ENCODE assay signal across 29 cellular contexts in the genomic region with DNA sequence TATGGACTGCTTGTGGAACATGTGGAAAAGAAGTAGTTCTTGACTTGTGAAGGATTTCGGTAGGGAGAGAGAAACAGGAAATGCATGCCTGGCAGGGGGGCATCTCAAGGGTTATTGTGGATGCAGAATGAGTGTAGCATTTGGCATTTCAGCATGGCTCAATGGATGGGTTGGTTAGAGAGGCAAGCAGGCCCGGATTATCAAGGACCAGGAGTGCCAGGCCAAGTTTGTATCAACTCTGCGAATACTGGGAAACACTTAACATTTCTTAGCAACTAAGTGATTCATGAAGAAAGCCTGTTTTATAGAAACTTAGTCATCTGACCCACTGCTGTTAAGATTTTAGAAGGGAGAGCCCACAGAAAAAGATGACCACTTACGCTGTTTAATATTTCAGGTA. TPM values are rescaled to one million over a fixed set of nuclear protein-coding genes. Genes with fewer than 3 reads are reported as not detected.
A peak's percentile ranks its signal among the peaks of the same experiment; 100 is the strongest.
DNase-seq lines count a peak whose midpoint lies in the region; ATAC-seq and TF ChIP-seq lines count a peak whose summit lies in the region.
"Had no signal": no experiment of that assay in that cellular context is flagged by ENCODE, and none has a peak within 500 bp of the region (broad histone marks: within the 10 kb centered on the region; RNA-seq: fewer than 3 reads in every experiment).

No MANE protein-coding gene starts in this region.

- H3K4me3 Mint-ChIP-seq in HFFc6 = no peak overlapping the region
- no peak overlapping the region for H3K4me3 Mint-ChIP-seq in naive thymus-derived CD8-positive, alpha-beta T cell
- H3K4me3 Mint-ChIP-seq: activated naive CD8-positive, alpha-beta T cell; naive thymus-derived CD4-positive, alpha-beta T cell had no signal

- peak overlapping the region; percentile 17 for H3K27ac Mint-ChIP-seq in HFFc6
- no peak overlapping the region for H3K27ac Mint-ChIP-seq in naive thymus-derived CD8-positive, alpha-beta T cell
- H3K27ac Mint-ChIP-seq: activated naive CD8-positive, alpha-beta T cell; naive thymus-derived CD4-positive, alpha-beta T cell had no signal

- H3K36me3 Mint-ChIP-seq in HFFc6 (ENCODE audit: low read depth) = peaks cover 6% of the 10 kb centered on the region
- no peaks in the 10 kb centered on the region for H3K36me3 Mint-ChIP-seq in naive thymus-derived CD8-positive, alpha-beta T cell

- ATAC-seq in HG03571 (IDR thresholded peaks at IDR 0.05; ENCODE audit: unreplicated experiment) (no peak), HG03521 (IDR thresholded peaks at IDR 0.05; ENCODE audit: unreplicated experiment) (no peak)
- ATAC-seq in naive thymus-derived CD8-positive, alpha-beta T cell = no peak
- ATAC-seq: naive thymus-derived CD4-positive, alpha-beta T cell had no signal

- peak; percentile 5 for DNase-seq in AG10803 (ENCODE audit: low read depth)
- DNase-seq in HFFc6 = peak; percentile 35
- peak; percentile 48 for DNase-seq in astrocyte of the hippocampus (ENCODE audit: low read depth, low spot score)
- DNase-seq in iris pigment epithelial cell (ENCODE audit: low read depth) = peak; percentile 29
- no peak for DNase-seq in SKM-1 (lab: John Stamatoyannopoulos, UW; ENCODE audit: unreplicated experiment)
- DNase-seq in naive thymus-derived CD8-positive, alpha-beta T cell = no peak
- DNase-seq: ACHN; activated CD4-positive, alpha-beta T cell treated with anti-CD3 and anti-CD28 coated beads for 1 hour; activated effector memory CD4-positive, alpha-beta T cell treated with Interleukin-2 at 50 U/mL for 16 hours; aorta; COR-L47; DMS79 treated with DMSO at 0.1 percent for 48 hours; dorsolateral prefrontal cortex; midbrain; MM.1S; naive thymus-derived CD4-positive, alpha-beta T cell; NCI-H1417; NCI-H2107; NCI-H446 treated with DMSO at 0.1 percent for 48 hours; NCI-H82; nucleus accumbens; stimulated activated CD8-positive, alpha-beta memory T cell treated with anti-CD3 and anti-CD28 coated beads, Interleukin-4, amount 100 ng/mL, for 48 hours; T-helper 1 cell; tibial artery had no signal

- H3K27me3 Mint-ChIP-seq in HFFc6 (ENCODE audit: insufficient read depth) = no peaks in the 10 kb centered on the region
- H3K27me3 Mint-ChIP-seq in naive thymus-derived CD8-positive, alpha-beta T cell = peaks cover 0 to 1% (median 0%) of the 10 kb centered on the region in 5 donors
- H3K27me3 Mint-ChIP-seq: naive thymus-derived CD4-positive, alpha-beta T cell had no signal

- no peak for TF ChIP-seq CTCF in AG10803 (conservative IDR thresholded peaks at IDR 0.05; ENCODE audit: low read length)
- no peak for TF ChIP-seq CTCF in HFFc6 (IDR thresholded peaks at IDR 0.05)

- H3K9me3 Mint-ChIP-seq in HFFc6 = no peaks in the 10 kb centered on the region
- H3K9me3 Mint-ChIP-seq in naive thymus-derived CD8-positive, alpha-beta T cell = no peaks in the 10 kb centered on the region
- H3K9me3 Mint-ChIP-seq: naive thymus-derived CD4-positive, alpha-beta T cell had no signal

- no peak overlapping the region for H3K4me3 ChIP-seq in AG10803 (ENCODE audit: low read length)
- H3K4me3 ChIP-seq: BLaER1 treated with 17β-estradiol and CSF1 and Interleukin-3, amounts not matched to agents 10 nM and 100 nM; dorsolateral prefrontal cortex; SJSA1; tibial artery had no signal

- POLR2A ChIA-PET in naive thymus-derived CD8-positive, alpha-beta T cell (lab: Charles Lee) = no interaction called here

- peaks cover 8% of the 10 kb centered on the region for H3K4me1 Mint-ChIP-seq in HFFc6 (ENCODE audit: low read depth)
- no peaks in the 10 kb centered on the region for H3K4me1 Mint-ChIP-seq in naive thymus-derived CD8-positive, alpha-beta T cell
- H3K4me1 Mint-ChIP-seq: naive thymus-derived CD4-positive, alpha-beta T cell had no signal

RNA-seq across cellular contexts. Expression of gene KIF15, which starts 33.6 kb away (rescaled TPM):
- total RNA-seq in HFFc6 (2021; fragmentation: NEBNext Ultra II Directional; extraction: Animal tissue kit (Norgen Biotek cat#: 25700)) = 10 to 100 TPM in 3 of 6 experiments, 1 to 10 TPM in 3; 4.4 to 11.9 (median 9.7) TPM
- under 1 TPM; 0.30 to 0.57 TPM for total RNA-seq in naive thymus-derived CD8-positive, alpha-beta T cell
- polyA plus RNA-seq in naive thymus-derived CD8-positive, alpha-beta T cell = under 1 TPM in 1 of 3 donors, not detected in 2; 0.08 TPM

RNA-seq across cellular contexts. Expression of gene KIAA1143, which starts 33.8 kb away (rescaled TPM):
- total RNA-seq in HFFc6 (2021; fragmentation: NEBNext Ultra II Directional; extraction: Animal tissue kit (Norgen Biotek cat#: 25700)) = 10 to 100 TPM; 25.5 to 36.7 (median 30.1) TPM
- 10 to 100 TPM; 39.8 to 50.0 TPM for total RNA-seq in naive thymus-derived CD8-positive, alpha-beta T cell
- 10 to 100 TPM; 24.1 to 34.9 (median 30.6) TPM for polyA plus RNA-seq in naive thymus-derived CD8-positive, alpha-beta T cell

Comparison
In these comparisons a context has a peak if more than half of its experiments do, and no peak if none do; other contexts are left out.
1. DNase-seq: peak in AG10803 (single experiment), HFFc6 (single experiment), astrocyte of the hippocampus (single experiment) and iris pigment epithelial cell (single experiment); none in SKM-1 (single experiment) and naive thymus-derived CD8-positive, alpha-beta T cell (0 of 10).